14 cellular contexts compared by ENCODE assay signal in genomic region chr15:62711691-62712454, GRCh38.
DNase-seq lines count a peak whose midpoint lies in the region; TF ChIP-seq lines count a peak whose summit lies in the region.
"Had no signal": no experiment of that assay in that cellular context is flagged by ENCODE, and none has a peak within 500 bp of the region (broad histone marks: within the 10 kb centered on the region; RNA-seq: fewer than 3 reads in every experiment).

No MANE protein-coding gene starts in this region.

- no peak for TF ChIP-seq CTCF in HFFc6 (IDR thresholded peaks at IDR 0.05)
- TF ChIP-seq CTCF in prostate gland (IDR thresholded peaks at IDR 0.05): no peak

- no peak for TF ChIP-seq POLR2A in prostate gland (IDR thresholded peaks at IDR 0.05)

- no peaks in the 10 kb centered on the region for H3K27me3 Mint-ChIP-seq in HFFc6 (ENCODE audit: insufficient read depth)
- no peaks in the 10 kb centered on the region for H3K27me3 Mint-ChIP-seq in activated naive CD8-positive, alpha-beta T cell treated with anti-CD3 and anti-CD28 coated beads for 36 hours
- H3K27me3 Mint-ChIP-seq: naive B cell had no signal

- H3K4me3 Mint-ChIP-seq in HFFc6: no peak overlapping the region
- peak overlapping the region; percentile 25 for H3K4me3 Mint-ChIP-seq in activated naive CD8-positive, alpha-beta T cell treated with anti-CD3 and anti-CD28 coated beads for 36 hours
- H3K4me3 Mint-ChIP-seq: CD14-positive monocyte, naive B cell had no signal

- no peak overlapping the region for H3K4me3 ChIP-seq in prostate gland

- no peaks in the 10 kb centered on the region for H3K9me3 Mint-ChIP-seq in HFFc6
- no peaks in the 10 kb centered on the region for H3K9me3 Mint-ChIP-seq in activated naive CD8-positive, alpha-beta T cell treated with anti-CD3 and anti-CD28 coated beads for 36 hours

- peak; percentile 11 for DNase-seq in Daoy (ENCODE audit: low read depth)
- DNase-seq in HFFc6: peak; percentile 10
- peak; percentile 35 for DNase-seq in activated naive CD8-positive, alpha-beta T cell treated with anti-CD3 and anti-CD28 coated beads for 36 hours
- DNase-seq in glomerular visceral epithelial cell (ENCODE audit: extremely low spot score): peak; percentile 8
- DNase-seq in C1 segment of cervical spinal cord (lab: John Stamatoyannopoulos, UW): no peak
- no peak for DNase-seq in prostate gland (ENCODE audit: low spot score)
- DNase-seq in NK-92 (lab: John Stamatoyannopoulos, UW; ENCODE audit: unreplicated experiment): no peak
- no peak for DNase-seq in GM19240 (ENCODE audit: insufficient read length, low spot score)
- DNase-seq: caudate nucleus, hypothalamus, naive B cell, NCI-H1092, NCI-H2171 had no signal

- H3K27ac ChIP-seq in prostate gland: no peak overlapping the region

- H3K27me3 ChIP-seq in prostate gland (replicated peaks; ENCODE audit: insufficient read depth): no peaks in the 10 kb centered on the region

- no peaks in the 10 kb centered on the region for H3K36me3 ChIP-seq in prostate gland

- no peaks in the 10 kb centered on the region for H3K4me1 ChIP-seq in prostate gland (replicated peaks)

- no peaks in the 10 kb centered on the region for H3K4me1 Mint-ChIP-seq in HFFc6 (ENCODE audit: low read depth)
- H3K4me1 Mint-ChIP-seq in activated naive CD8-positive, alpha-beta T cell treated with anti-CD3 and anti-CD28 coated beads for 36 hours: peaks cover 15% of the 10 kb centered on the region
- H3K4me1 Mint-ChIP-seq: CD14-positive monocyte, naive B cell had no signal

- 94% methylated on average over 11 of the region's 11 CpGs for WGBS in prostate gland

- intact Hi-C loops in prostate gland (cut with DNase I): no loop called here

- H3K9me3 ChIP-seq in prostate gland: no peaks in the 10 kb centered on the region

- H3K27ac Mint-ChIP-seq in HFFc6: no peak overlapping the region
- H3K27ac Mint-ChIP-seq in activated naive CD8-positive, alpha-beta T cell treated with anti-CD3 and anti-CD28 coated beads for 36 hours: peak overlapping the region; percentile 89
- H3K27ac Mint-ChIP-seq: CD14-positive monocyte, naive B cell had no signal

- peaks cover 36% of the 10 kb centered on the region for H3K36me3 Mint-ChIP-seq in HFFc6 (ENCODE audit: low read depth)
- H3K36me3 Mint-ChIP-seq in activated naive CD8-positive, alpha-beta T cell treated with anti-CD3 and anti-CD28 coated beads for 36 hours: peaks cover 2% of the 10 kb centered on the region
- H3K36me3 Mint-ChIP-seq: CD14-positive monocyte, naive B cell had no signal

Comparison
In these comparisons a context has a peak if more than half of its experiments do, and no peak if none do; other contexts are left out.
1. DNase-seq: peak in Daoy (single experiment), HFFc6 (single experiment), activated naive CD8-positive, alpha-beta T cell treated with anti-CD3 and anti-CD28 coated beads for 36 hours (single experiment) and glomerular visceral epithelial cell (single experiment); none in C1 segment of cervical spinal cord (0 of 14), prostate gland (single experiment), NK-92 (single experiment) and GM19240 (single experiment).